In genomic region chr7:77425151-77426051, GRCh38 we compare ENCODE assay signal across 9 cellular contexts. TPM values are rescaled to one million over a fixed set of nuclear protein-coding genes. Genes with fewer than 3 reads are reported as not detected.
DNase-seq lines count a peak whose midpoint lies in the region; ATAC-seq and TF ChIP-seq lines count a peak whose summit lies in the region.
"Had no signal": no experiment of that assay in that cellular context is flagged by ENCODE, and none has a peak within 500 bp of the region (broad histone marks: within the 10 kb centered on the region; RNA-seq: fewer than 3 reads in every experiment).

No MANE protein-coding gene starts in this region.

- WGBS in prostate gland: 54% methylated on average over 10 of the region's 10 CpGs

- H3K36me3 ChIP-seq in lower lobe of right lung (no peaks in the 10 kb centered on the region), prostate gland (no peaks in the 10 kb centered on the region)

- peak overlapping the region; percentile 33 for H3K4me3 Mint-ChIP-seq in Calu3 (ENCODE audit: low read depth, unreplicated experiment)

- no peaks in the 10 kb centered on the region for H3K9me3 Mint-ChIP-seq in Calu3 (ENCODE audit: low read depth, unreplicated experiment)
- no peaks in the 10 kb centered on the region for H3K9me3 Mint-ChIP-seq in activated naive CD4-positive, alpha-beta T cell treated with anti-CD3 and anti-CD28 coated beads, Interleukin-2, amount 50 U/mL, for 72 hours

- H3K27me3 ChIP-seq in lower lobe of right lung (ENCODE audit: low read depth) (no peaks in the 10 kb centered on the region), prostate gland (replicated peaks; ENCODE audit: insufficient read depth) (no peaks in the 10 kb centered on the region)

- H3K27ac ChIP-seq in lower lobe of right lung: peak overlapping the region; percentile 80
- H3K27ac ChIP-seq in prostate gland: no peak overlapping the region

- peaks cover 5% of the 10 kb centered on the region for H3K36me3 Mint-ChIP-seq in Calu3 (ENCODE audit: insufficient read depth, unreplicated experiment)
- H3K36me3 Mint-ChIP-seq in activated naive CD4-positive, alpha-beta T cell treated with anti-CD3 and anti-CD28 coated beads, Interleukin-2, amount 50 U/mL, for 72 hours: no peaks in the 10 kb centered on the region

- H3K4me1 Mint-ChIP-seq in Calu3 (ENCODE audit: low read depth, unreplicated experiment): peaks cover 56% of the 10 kb centered on the region

- CTCF ChIA-PET in Calu3 (lab: Charles Lee): interaction anchor here (0.7 to 1.0 kb wide), 2 partner anchors 14 to 110 kb away, joined by 3 read pairs; no protein-coding TSS in a partner anchor

- peak; percentile 43 for ATAC-seq in HG03432 (IDR thresholded peaks at IDR 0.05; ENCODE audit: unreplicated experiment)
- no peak for ATAC-seq in lower lobe of right lung
- no peak for ATAC-seq in activated naive CD4-positive, alpha-beta T cell treated with anti-CD3 and anti-CD28 coated beads, Interleukin-2, amount 50 U/mL, for 72 hours
- no peak for ATAC-seq in HG03521 (IDR thresholded peaks at IDR 0.05; ENCODE audit: unreplicated experiment)

- no peaks in the 10 kb centered on the region for H3K27me3 Mint-ChIP-seq in Calu3 (ENCODE audit: unreplicated experiment)

- in situ Hi-C loops in astrocyte of the spinal cord (cut with HindIII; ENCODE audit: low sequenced_read_pairs): no loop called here

- peak overlapping the region; percentile 29 for H3K27ac Mint-ChIP-seq in Calu3 (ENCODE audit: unreplicated experiment)
- H3K27ac Mint-ChIP-seq in activated naive CD4-positive, alpha-beta T cell treated with anti-CD3 and anti-CD28 coated beads, Interleukin-2, amount 50 U/mL, for 72 hours: no peak overlapping the region

- no TSS peak for BruUV-seq in Calu3 (replicated peaks; lab: Mats Ljungman, UMichigan)

- intact Hi-C loops in Calu3 (cut with micrococcal nuclease; ENCODE audit: unreplicated experiment) (no loop called here), lower lobe of right lung (cut with DNase I) (no loop called here), prostate gland (cut with DNase I) (no loop called here)

- no peak for DNase-seq in Calu3
- DNase-seq in astrocyte of the spinal cord (ENCODE audit: low read depth, low spot score): peak; percentile 79
- no peak for DNase-seq in lower lobe of right lung
- no peak for DNase-seq in activated naive CD4-positive, alpha-beta T cell treated with anti-CD3 and anti-CD28 coated beads, Interleukin-2, amount 50 U/mL, for 72 hours (ENCODE audit: low spot score in 2 of 2)
- no peak for DNase-seq in prostate gland (ENCODE audit: low spot score)
- DNase-seq in HPDE6-E6E7 (ENCODE audit: extremely low spot score): no peak
- DNase-seq: KBM-7 had no signal

- TF ChIP-seq POLR2A in prostate gland (IDR thresholded peaks at IDR 0.05): no peak

- H3K9me3 ChIP-seq in lower lobe of right lung (no peaks in the 10 kb centered on the region), prostate gland (no peaks in the 10 kb centered on the region)

- H3K4me1 ChIP-seq in lower lobe of right lung (peaks cover 42% of the 10 kb centered on the region), prostate gland (replicated peaks) (no peaks in the 10 kb centered on the region)

- no peak for TF ChIP-seq CTCF in Calu3 (IDR thresholded peaks at IDR 0.05; ENCODE audit: unreplicated experiment)
- TF ChIP-seq CTCF in astrocyte of the spinal cord (IDR thresholded peaks at IDR 0.05; ENCODE audit: low read depth, low read length): no peak
- TF ChIP-seq CTCF in lower lobe of right lung (IDR thresholded peaks at IDR 0.05): no peak
- no peak for TF ChIP-seq CTCF in prostate gland (IDR thresholded peaks at IDR 0.05)

- H3K4me3 ChIP-seq in astrocyte of the spinal cord (ENCODE audit: low read depth, low read length): no peak overlapping the region
- peak overlapping the region; percentile 24 for H3K4me3 ChIP-seq in lower lobe of right lung
- H3K4me3 ChIP-seq in prostate gland: no peak overlapping the region

RNA-seq across cellular contexts. Expression of gene GSAP, which starts 9.3 kb away (rescaled TPM):
- 23.3 and 26.0 TPM in 2 replicates for total RNA-seq in Calu3 (2022)
- total RNA-seq in lower lobe of right lung: 80.0 TPM
- total RNA-seq in activated naive CD4-positive, alpha-beta T cell treated with anti-CD3 and anti-CD28 coated beads, Interleukin-2, amount 50 U/mL, for 72 hours: 1 to 10 TPM; 1.2 to 4.1 TPM
- total RNA-seq in prostate gland: 10 to 100 TPM; 10.0 to 13.0 TPM
